Comparison of ENCODE assay signal across 19 cellular contexts in genomic region chr11:58625086-58625485, GRCh38. TPM values are rescaled to one million over a fixed set of nuclear protein-coding genes. Genes with fewer than 3 reads are reported as not detected.
DNase-seq lines count a peak whose midpoint lies in the region; ATAC-seq and TF ChIP-seq lines count a peak whose summit lies in the region.
"Had no signal": no experiment of that assay in that cellular context is flagged by ENCODE, and none has a peak within 500 bp of the region (broad histone marks: within the 10 kb centered on the region; RNA-seq: fewer than 3 reads in every experiment).

No MANE protein-coding gene starts in this region.

- H3K4me3 ChIP-seq in AG10803 (ENCODE audit: low read length), result no peak overlapping the region
- H3K4me3 ChIP-seq in IMR-90 (ENCODE audit: insufficient read depth, low read depth, low read length), result no peak overlapping the region
- no peak overlapping the region for H3K4me3 ChIP-seq in fibroblast of mammary gland (ENCODE audit: control insufficient read depth, low read depth, low read length)
- H3K4me3 ChIP-seq in psoas muscle, result no peak overlapping the region
- H3K4me3 ChIP-seq: BLaER1, HAP-1, SK-N-MC had no signal

- peak overlapping the region; percentile 55; the same call in 1 of the 2 replicates for H3K4ac ChIP-seq in IMR-90 (ENCODE audit: low read depth, low read length)

- dilution Hi-C loops in IMR-90 (cut with HindIII; ENCODE audit: low sequenced_read_pairs, unreplicated experiment), result no loop called here

- H3K27me3 Mint-ChIP-seq in activated naive CD4-positive, alpha-beta T cell treated with anti-CD3 and anti-CD28 coated beads, Interleukin-2, amount 10 ng/mL, durations not matched to agents 7 days and 5 days, result no peaks in the 10 kb centered on the region

- H2BK5ac ChIP-seq in IMR-90 (ENCODE audit: low read depth, low read length, poor library complexity, severe bottlenecking), result peak overlapping the region; percentile 97

- no peak overlapping the region for H4K91ac ChIP-seq in IMR-90 (ENCODE audit: insufficient read depth, low read depth, low read length)

- peak overlapping the region; percentile 34; the same call in 1 of the 2 replicates for H3K18ac ChIP-seq in IMR-90 (ENCODE audit: low read depth, low read length)

- DNase-seq in AG10803 (ENCODE audit: low read depth) (peak; percentile 16), IMR-90 (peak; percentile 4), fibroblast of mammary gland (ENCODE audit: low read depth) (peak; percentile 57), psoas muscle (no peak)
- DNase-seq in activated naive CD4-positive, alpha-beta T cell treated with anti-CD3 and anti-CD28 coated beads, Interleukin-2, amount 10 ng/mL, durations not matched to agents 7 days and 5 days, result no peak
- DNase-seq in activated CD4-positive, CD25-positive, alpha-beta regulatory T cell (lab: John Stamatoyannopoulos, UW), result no peak
- DNase-seq: Calu3; CD8-positive, alpha-beta T cell; DMS53; EL; NCI-H1694 treated with DMSO at 0.1 percent for 48 hours; NCI-H748 treated with DMSO at 0.1 percent for 48 hours; NK-92 treated with Interleukin-12 subunit alpha and Interleukin-12 subunit beta, amount 100 ng/mL, for 24 hours; Right ventricle myocardium superior had no signal

- no peak overlapping the region for H3K4me3 Mint-ChIP-seq in activated naive CD4-positive, alpha-beta T cell treated with anti-CD3 and anti-CD28 coated beads, Interleukin-2, amount 10 ng/mL, durations not matched to agents 7 days and 5 days
- H3K4me3 Mint-ChIP-seq: CD8-positive, alpha-beta T cell had no signal

- ATAC-seq in IMR-90 (ENCODE audit: low read depth) (no peak), psoas muscle (peak in 3 of 4 donors; percentile 30 to 46 (median 36)), HG03460 (IDR thresholded peaks at IDR 0.05; ENCODE audit: unreplicated experiment) (no peak), HG03521 (IDR thresholded peaks at IDR 0.05; ENCODE audit: unreplicated experiment) (no peak)
- ATAC-seq: CD8-positive, alpha-beta T cell had no signal

- H3K4me1 Mint-ChIP-seq in activated naive CD4-positive, alpha-beta T cell treated with anti-CD3 and anti-CD28 coated beads, Interleukin-2, amount 10 ng/mL, durations not matched to agents 7 days and 5 days, result peaks cover 11% of the 10 kb centered on the region

- POLR2A ChIA-PET in IMR-90 (lab: Charles Lee; ENCODE audit: unreplicated experiment), result no interaction called here

- H3K56ac ChIP-seq in IMR-90 (ENCODE audit: extremely low read depth, insufficient read depth, low read length), result no peak overlapping the region

- H3K27ac ChIP-seq in IMR-90 (ENCODE audit: insufficient read depth, low read length) (no peak overlapping the region), psoas muscle (no peak overlapping the region)
- H3K27ac ChIP-seq: BLaER1, SK-N-MC had no signal

- 0 out of 2 replicates have a peak overlapping the region, but pooled peaks have one; percentile 30 for H2BK120ac ChIP-seq in IMR-90 (ENCODE audit: low read depth, low read length)

- 0 out of 2 replicates have a peak overlapping the region, but pooled peaks have one; percentile 30 for H2BK20ac ChIP-seq in IMR-90 (ENCODE audit: low read depth, low read length)

- H4K5ac ChIP-seq in IMR-90 (ENCODE audit: low read depth, low read length), result peak overlapping the region; percentile 3; the same call in 1 of the 2 replicates

- peak overlapping the region; percentile 15; the same call in 1 of the 2 replicates for H3K14ac ChIP-seq in IMR-90 (replicated peaks; ENCODE audit: low read depth, low read length)

- H3K4me1 ChIP-seq in IMR-90 (ENCODE audit: control insufficient read depth, insufficient read depth, low read length) (peaks cover 22% of the 10 kb centered on the region), psoas muscle (peaks cover 19% of the 10 kb centered on the region)
- H3K4me1 ChIP-seq: HAP-1 had no signal

- H4K20me1 ChIP-seq in IMR-90 (ENCODE audit: insufficient read depth, low read length), result no peaks in the 10 kb centered on the region
- H4K20me1 ChIP-seq: BLaER1 had no signal

- no peak for TF ChIP-seq RAD21 in IMR-90 (IDR thresholded peaks at IDR 0.05; ENCODE audit: low read length)

- peaks cover 22% of the 10 kb centered on the region for H3K9me1 ChIP-seq in IMR-90 (ENCODE audit: insufficient read depth, low read length)

- H3K9me3 Mint-ChIP-seq in activated naive CD4-positive, alpha-beta T cell treated with anti-CD3 and anti-CD28 coated beads, Interleukin-2, amount 10 ng/mL, durations not matched to agents 7 days and 5 days, result no peaks in the 10 kb centered on the region
- H3K9me3 Mint-ChIP-seq: CD8-positive, alpha-beta T cell had no signal

- in situ Hi-C loops in IMR-90 (cut with MboI; ENCODE audit: low sequenced_read_pairs), result loop anchor here (5.0 kb wide), 1 partner anchor 48 kb away; the partner anchor contains the start of genes LPXN and ZFP91

- H3K9ac ChIP-seq in IMR-90 (ENCODE audit: low read depth, low read length), result no peak overlapping the region
- H3K9ac ChIP-seq: BLaER1 had no signal

- WGBS in IMR-90 (ENCODE audit: extremely low coverage in 2 of 2, insufficient read length in 1 of 2), 2 experiments, result 80% methylated on average over 1 of the region's 4 CpGs; no CpG with 5 or more reads in 1 of the 2 experiments
- 34 to 51% (median 39%) methylated on average over 4 of the region's 4 CpGs for WGBS in psoas muscle, 3 donors

- H3K4me2 ChIP-seq in IMR-90 (ENCODE audit: low read depth, low read length), result no peak overlapping the region

- H3K79me1 ChIP-seq in IMR-90 (ENCODE audit: low read depth in 1 of 2, low read length in 2 of 2), result peaks cover 31 to 64% of the 10 kb centered on the region in 2 experiments

- intact Hi-C loops in IMR-90 (cut with micrococcal nuclease) (no loop called here), psoas muscle (cut with DNase I) (loop anchor here (5.0 kb wide), 1 partner anchor 48 kb away; the partner anchor contains the start of genes LPXN (in 2 of the 2) and ZFP91 (in 2 of the 2))

- no peak overlapping the region for H2BK15ac ChIP-seq in IMR-90 (ENCODE audit: low read depth, low read length)

- H3K23ac ChIP-seq in IMR-90 (ENCODE audit: low read depth, low read length), result peak overlapping the region; percentile 51; the same call in 1 of the 2 replicates

- no peak overlapping the region for H3K27ac Mint-ChIP-seq in activated naive CD4-positive, alpha-beta T cell treated with anti-CD3 and anti-CD28 coated beads, Interleukin-2, amount 10 ng/mL, durations not matched to agents 7 days and 5 days
- H3K27ac Mint-ChIP-seq: CD8-positive, alpha-beta T cell had no signal

- H3K36me3 ChIP-seq in IMR-90 (ENCODE audit: control insufficient read depth, insufficient read depth, low read length) (peaks cover 9% of the 10 kb centered on the region), psoas muscle (ENCODE audit: insufficient read depth in 1 of 2, low read depth in 1 of 2) (peaks cover 0 to 55% of the 10 kb centered on the region in 2 donors)

- peak overlapping the region in 1 of 2 experiments; percentile 19; a peak in 2 of 4 replicates for H4K8ac ChIP-seq in IMR-90 (ENCODE audit: low read depth in 2 of 2, low read length in 2 of 2)

- TF ChIP-seq CTCF in AG10803 (conservative IDR thresholded peaks at IDR 0.05; ENCODE audit: low read length) (no peak), IMR-90 (conservative IDR thresholded peaks at IDR 0.05; ENCODE audit: low read depth, low read length) (no peak), fibroblast of mammary gland (conservative IDR thresholded peaks at IDR 0.05; ENCODE audit: control insufficient read depth, insufficient read depth, low read depth, low read length) (no peak), psoas muscle (IDR thresholded peaks at IDR 0.05) (no peak)

- no TSS peak for BruUV-seq in IMR-90 (replicated peaks; lab: Mats Ljungman, UMichigan)

- H3K27me3 ChIP-seq in IMR-90 (ENCODE audit: control insufficient read depth, insufficient read depth, low read length) (no peaks in the 10 kb centered on the region), psoas muscle (ENCODE audit: insufficient read depth in 3 of 3, low read length in 2 of 3) (no peaks in the 10 kb centered on the region)
- H3K27me3 ChIP-seq: BLaER1 had no signal

- no peak overlapping the region for H2AK9ac ChIP-seq in IMR-90 (replicated peaks; ENCODE audit: low read depth, low read length, poor library complexity)

- H2AFZ ChIP-seq in IMR-90 (replicated peaks; ENCODE audit: low read length, poor library complexity), result no peak overlapping the region

- peaks cover 38% of the 10 kb centered on the region for H3K36me3 Mint-ChIP-seq in activated naive CD4-positive, alpha-beta T cell treated with anti-CD3 and anti-CD28 coated beads, Interleukin-2, amount 10 ng/mL, durations not matched to agents 7 days and 5 days

- CTCF ChIA-PET in IMR-90 (lab: Yijun Ruan, JAX), result no interaction called here
- CTCF ChIA-PET in activated naive CD4-positive, alpha-beta T cell treated with anti-CD3 and anti-CD28 coated beads, Interleukin-2, amount 10 ng/mL, durations not matched to agents 7 days and 5 days (lab: Charles Lee), result no interaction called here

- H2AK5ac ChIP-seq in IMR-90 (ENCODE audit: low read depth, low read length), result no peak overlapping the region

- no peak for TF ChIP-seq POLR2A in IMR-90 (IDR thresholded peaks at IDR 0.05; ENCODE audit: low read depth, low read length)

- no peaks in the 10 kb centered on the region for H3K9me3 ChIP-seq in IMR-90 (ENCODE audit: control insufficient read depth, insufficient read depth, low read length)
- no peaks in the 10 kb centered on the region for H3K9me3 ChIP-seq in psoas muscle
- H3K9me3 ChIP-seq: BLaER1, HAP-1 had no signal

RNA-seq across cellular contexts. Expression of gene CNTF, which starts 2.6 kb away (rescaled TPM):
- total RNA-seq in IMR-90 (2012; rRNA removed), result 2.3 and 3.3 TPM in 2 replicates
- polyA plus RNA-seq in IMR-90 (2012; rRNA removed), result 1.1 and 1.2 TPM in 2 replicates
- polyA plus RNA-seq in IMR-90 (2012; cell fraction: cytosol; rRNA removed), result 0.08 and 0.39 TPM in 2 replicates
- 0.91 and 5.2 TPM in 2 replicates for polyA plus RNA-seq in IMR-90 (2012; cell fraction: nucleus; rRNA removed; ENCODE audit: low replicate concordance)
- total RNA-seq in psoas muscle, result 1 to 10 TPM; 1.1 to 5.7 (median 3.8) TPM
- polyA plus RNA-seq in psoas muscle, result 10 to 100 TPM in 1 of 3 donors, 1 to 10 TPM in 2; 1.3 to 21.2 (median 1.9) TPM

RNA-seq across cellular contexts. Expression of gene ZFP91, which starts 46.2 kb away (rescaled TPM):
- 25.3 and 43.0 TPM in 2 replicates for total RNA-seq in IMR-90 (2012; rRNA removed)
- 18.1 and 20.7 TPM in 2 replicates for polyA plus RNA-seq in IMR-90 (2012; rRNA removed)
- polyA plus RNA-seq in IMR-90 (2012; cell fraction: cytosol; rRNA removed), result 3.4 and 5.3 TPM in 2 replicates
- 2.9 and 18.9 TPM in 2 replicates for polyA plus RNA-seq in IMR-90 (2012; cell fraction: nucleus; rRNA removed; ENCODE audit: low replicate concordance)
- total RNA-seq in psoas muscle, result 10 to 100 TPM; 68.3 to 94.1 (median 79.4) TPM
- 10 to 100 TPM; 27.8 to 88.7 (median 49.4) TPM for polyA plus RNA-seq in psoas muscle

RNA-seq across cellular contexts. Expression of gene LPXN, which starts 49.4 kb away (rescaled TPM):
- 11.9 and 13.4 TPM in 2 replicates for total RNA-seq in IMR-90 (2012; rRNA removed)
- 15.2 and 15.7 TPM in 2 replicates for polyA plus RNA-seq in IMR-90 (2012; rRNA removed)
- polyA plus RNA-seq in IMR-90 (2012; cell fraction: cytosol; rRNA removed), result 6.9 and 10.3 TPM in 2 replicates
- polyA plus RNA-seq in IMR-90 (2012; cell fraction: nucleus; rRNA removed; ENCODE audit: low replicate concordance), result 8.6 and 12.5 TPM in 2 replicates
- total RNA-seq in psoas muscle, result 1 to 10 TPM; 2.4 to 4.7 (median 2.7) TPM
- 1 to 10 TPM in 2 of 3 donors, under 1 TPM in 1; 0.73 to 3.4 (median 3.0) TPM for polyA plus RNA-seq in psoas muscle

Comparison
In these comparisons a context has a peak if more than half of its experiments do, and no peak if none do; other contexts are left out.
1. DNase-seq: peak in AG10803 (single experiment), IMR-90 (single experiment) and fibroblast of mammary gland (single experiment); none in psoas muscle (0 of 2), activated naive CD4-positive, alpha-beta T cell treated with anti-CD3 and anti-CD28 coated beads, Interleukin-2, amount 10 ng/mL, durations not matched to agents 7 days and 5 days (single experiment) and activated CD4-positive, CD25-positive, alpha-beta regulatory T cell (0 of 4).
2. ATAC-seq: peak in psoas muscle (3 of 4); none in IMR-90 (single experiment), HG03460 (single experiment) and HG03521 (single experiment).